ENCODE assay signal across 29 cellular contexts in the genomic region with DNA sequence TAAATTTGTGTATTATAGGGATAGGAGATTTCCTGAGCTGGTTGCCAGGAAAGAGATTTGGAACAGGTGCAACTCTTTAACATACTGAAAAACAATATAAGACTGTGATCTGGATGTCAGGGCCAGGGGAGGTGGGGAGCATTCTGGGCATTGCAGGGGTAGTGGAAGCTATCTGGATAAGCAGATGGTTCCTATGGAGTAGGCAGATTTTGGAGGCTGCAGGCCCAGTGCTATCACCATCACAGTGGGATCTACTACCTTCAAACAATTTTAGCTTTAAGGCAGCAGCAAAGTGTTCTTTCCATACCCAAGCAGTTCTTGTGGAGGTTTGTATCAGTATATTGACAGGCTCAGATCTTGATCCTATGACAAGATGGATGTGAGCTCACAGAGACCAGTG.
"Had no signal": no experiment of that assay in that cellular context is flagged by ENCODE, and none has a peak within 500 bp of the region (broad histone marks: within the 10 kb centered on the region; RNA-seq: fewer than 3 reads in every experiment).

No MANE protein-coding gene starts in this region.

- FAIRE-seq: bronchial epithelial cell, colon, TTC549 had no signal

- DNase-seq: activated B cell treated with CpG ODN at 0.5 μM for 24 hours; activated CD4-positive, alpha-beta memory T cell treated with anti-CD3 and anti-CD28 coated beads for 36 hours; activated CD4-positive, alpha-beta T cell treated with anti-CD3 and anti-CD28 coated beads for 4 hours; activated CD4-positive, alpha-beta T cell treated with anti-CD3 and anti-CD28 coated beads, Interleukin-2, amount 10 ng/mL, durations not matched to agents 24 days and 14 days; activated CD4-positive, alpha-beta T cell treated with anti-CD3 and anti-CD28 coated beads, Interleukin-2, amount 50 U/mL, for 1 hour; activated CD4-positive, alpha-beta T cell treated with anti-CD3 and anti-CD28 coated beads, Interleukin-2, amount 50 U/mL, for 4 hours; activated CD4-positive, CD25-positive, alpha-beta regulatory T cell treated with anti-CD3 and anti-CD28 coated beads, Interleukin-2, amount 50 U/mL, for 72 hours; activated CD8-positive, alpha-beta memory T cell treated with anti-CD3 and anti-CD28 coated beads, Interleukin-2, amount 50 U/mL, for 4 hours; activated CD8-positive, alpha-beta T cell treated with anti-CD3 and anti-CD28 coated beads for 36 hours; activated effector memory CD4-positive, alpha-beta T cell treated with anti-CD3 and anti-CD28 coated beads, Interleukin-2, amount 50 U/mL, for 16 hours; activated gamma-delta T cell treated with Interleukin-2 at 50 U/mL for 16 hours; activated naive CD4-positive, alpha-beta T cell; activated naive CD4-positive, alpha-beta T cell treated with anti-CD3 and anti-CD28 coated beads for 36 hours; activated naive CD4-positive, alpha-beta T cell treated with anti-CD3 and anti-CD28 coated beads, Interleukin-2, amount 50 U/mL, for 16 hours; activated naive CD8-positive, alpha-beta T cell treated with anti-CD3 and anti-CD28 coated beads for 36 hours; activated T-cell treated with anti-CD3 and anti-CD28 coated beads for 4 hours; activated T-cell treated with anti-CD3 and anti-CD28 coated beads, Interleukin-2, amount 50 U/mL, for 1 hour; activated T-cell treated with anti-CD3 and anti-CD28 coated beads, Interleukin-2, amount 50 U/mL, for 4 hours; activated T-cell treated with anti-CD3 and anti-CD28 coated beads, Interleukin-2, amount 50 U/mL, for 72 hours; adrenal gland; amygdala; T-helper 1 cell; T-helper 2 cell; T-helper 9 cell had no signal

- ATAC-seq: activated CD8-positive, alpha-beta T cell treated with anti-CD3 and anti-CD28 coated beads for 36 hours; activated naive CD4-positive, alpha-beta T cell treated with anti-CD3 and anti-CD28 coated beads, Interleukin-2, amount 50 U/mL, for 72 hours; activated T-cell treated with anti-CD3 and anti-CD28 coated beads, Interleukin-2, amount 50 U/mL, for 4 hours; activated T-cell treated with anti-CD3 and anti-CD28 coated beads, Interleukin-2, amount 50 U/mL, for 72 hours; activated T-helper 17 cell treated with anti-CD3 and anti-CD28 coated beads, Interleukin-2, amount 50 U/mL, for 72 hours had no signal
